ENCODE assay signal across 22 cellular contexts in genomic region chr4:4733663-4734062, GRCh38.
"Had no signal": no experiment of that assay in that cellular context is flagged by ENCODE, and none has a peak within 500 bp of the region (broad histone marks: within the 10 kb centered on the region; RNA-seq: fewer than 3 reads in every experiment).

No MANE protein-coding gene starts in this region.

- H3K36me3 ChIP-seq: esophagus muscularis mucosa, gastroesophageal sphincter, heart left ventricle, left ventricle myocardium inferior, lower lobe of right lung had no signal

- ATAC-seq: foreskin keratinocyte, gastroesophageal sphincter, heart left ventricle, left colon, left lobe of liver, lower lobe of right lung, mucosa of descending colon had no signal

- H3K4me1 ChIP-seq: esophagus muscularis mucosa, foreskin keratinocyte, gastroesophageal sphincter, left ventricle myocardium inferior, lower lobe of right lung had no signal

- H3K9me3 ChIP-seq: esophagus muscularis mucosa, heart left ventricle, left ventricle myocardium inferior, lower lobe of right lung, mucosa of descending colon had no signal

- DNase-seq: dermis blood vessel endothelial cell; dorsolateral prefrontal cortex; effector CD4-positive, alpha-beta T cell; effector memory CD4-positive, alpha-beta T cell; foreskin keratinocyte; heart left ventricle; hypothalamus; immature natural killer cell; islet precursor cell; kidney; kidney glomerular epithelial cell; left colon; left ventricle myocardium inferior; lower lobe of right lung; mesenchymal stem cell; mucosa of descending colon; naive B cell had no signal

- H3K4me3 ChIP-seq: coronary artery, dorsolateral prefrontal cortex, esophagus muscularis mucosa, gastroesophageal sphincter, heart left ventricle, hepatocyte, left ventricle myocardium inferior, lower lobe of right lung, mucosa of descending colon had no signal

- H3K27ac ChIP-seq: coronary artery, dorsolateral prefrontal cortex, esophagus muscularis mucosa, foreskin keratinocyte, gastroesophageal sphincter, heart left ventricle, hepatocyte, left ventricle myocardium inferior, lower lobe of right lung had no signal

- H3K27me3 ChIP-seq: dorsolateral prefrontal cortex, esophagus muscularis mucosa, gastroesophageal sphincter, heart left ventricle, hepatocyte had no signal
